ENCODE assay signal across 11 cellular contexts in genomic region chr6:162621246-162621645, GRCh38.
DNase-seq lines count a peak whose midpoint lies in the region; ATAC-seq and TF ChIP-seq lines count a peak whose summit lies in the region.
"Had no signal": no experiment of that assay in that cellular context is flagged by ENCODE, and none has a peak within 500 bp of the region (broad histone marks: within the 10 kb centered on the region; RNA-seq: fewer than 3 reads in every experiment).

No MANE protein-coding gene starts in this region.

- intact Hi-C loops in mammary epithelial cell (cut with micrococcal nuclease) (no loop called here), lower leg skin (cut with DNase I; ENCODE audit: low total_unique reads) (no loop called here)
- intact Hi-C loops in CD4-positive, alpha-beta memory T cell (cut with micrococcal nuclease) = no loop called here

- peaks cover 0 to 6% (median 0%) of the 10 kb centered on the region in 8 donors for H3K9me3 Mint-ChIP-seq in CD4-positive, alpha-beta memory T cell
- H3K9me3 Mint-ChIP-seq: activated naive CD4-positive, alpha-beta T cell treated with anti-CD3 and anti-CD28 coated beads, Interleukin-2, amount 50 U/mL, for 24 hours had no signal

- no peak for TF ChIP-seq CTCF in mammary epithelial cell (conservative IDR thresholded peaks at IDR 0.05 in 1 of 2, IDR thresholded peaks at IDR 0.05 in 1 of 2; ENCODE audit: extremely low read depth in 1 of 2, insufficient read depth in 1 of 2, low read depth in 1 of 2, low read length in 2 of 2)
- no peak for TF ChIP-seq CTCF in parathyroid adenoma (IDR thresholded peaks at IDR 0.05)
- no peak for TF ChIP-seq CTCF in lower leg skin (IDR thresholded peaks at IDR 0.05)

- peaks cover 10% of the 10 kb centered on the region for H3K9me3 ChIP-seq in mammary epithelial cell (replicated peaks; ENCODE audit: insufficient read depth, low read length)
- H3K9me3 ChIP-seq in parathyroid adenoma (ENCODE audit: control insufficient read depth, low read length) = no peaks in the 10 kb centered on the region
- no peaks in the 10 kb centered on the region for H3K9me3 ChIP-seq in CD4-positive, alpha-beta memory T cell (ENCODE audit: control insufficient read depth in 1 of 2, low read length in 2 of 2)

- POLR2A ChIA-PET in CD4-positive, alpha-beta memory T cell (lab: Charles Lee; ENCODE audit: partially characterized antibody) = no interaction called here

- peaks cover 0 to 4% (median 2%) of the 10 kb centered on the region in 4 donors for H3K4me1 Mint-ChIP-seq in CD4-positive, alpha-beta memory T cell
- H3K4me1 Mint-ChIP-seq: activated naive CD4-positive, alpha-beta T cell treated with anti-CD3 and anti-CD28 coated beads, Interleukin-2, amount 50 U/mL, for 24 hours had no signal

- no peak for TF ChIP-seq POLR2A in lower leg skin (IDR thresholded peaks at IDR 0.05)

- H3K79me2 ChIP-seq in mammary epithelial cell (ENCODE audit: insufficient read depth, low read length) (no peaks in the 10 kb centered on the region), parathyroid adenoma (no peaks in the 10 kb centered on the region)

- CTCF ChIA-PET in mammary epithelial cell (lab: Charles Lee; ENCODE audit: low non-redundant PET) = no interaction called here
- CTCF ChIA-PET in CD4-positive, alpha-beta memory T cell (lab: Charles Lee; ENCODE audit: partially characterized antibody) = interaction anchor here (0.6 kb wide), 1 partner anchor 10 kb away, joined by 3 read pairs; no protein-coding TSS in a partner anchor

- H3K9ac ChIP-seq in mammary epithelial cell (ENCODE audit: insufficient read depth, low read length) = no peak overlapping the region
- no peak overlapping the region for H3K9ac ChIP-seq in parathyroid adenoma

- peaks cover 0 to 5% of the 10 kb centered on the region in 2 donors for H3K36me3 Mint-ChIP-seq in CD4-positive, alpha-beta memory T cell

- in situ Hi-C loops in mammary epithelial cell (cut with MboI; ENCODE audit: low sequenced_read_pairs in 2 of 2) = no loop called here

- no peak overlapping the region for H3K27ac Mint-ChIP-seq in CD4-positive, alpha-beta memory T cell
- H3K27ac Mint-ChIP-seq: activated naive CD4-positive, alpha-beta T cell treated with anti-CD3 and anti-CD28 coated beads, Interleukin-2, amount 50 U/mL, for 24 hours had no signal

- no peak for DNase-seq in activated CD4-positive, CD25-positive, alpha-beta regulatory T cell treated with anti-CD3 and anti-CD28 coated beads, Interleukin-2, amount 50 U/mL, for 72 hours
- DNase-seq in HT1080 (ENCODE audit: low read depth) (peak; percentile 79), mammary epithelial cell (peak; percentile 35), lower leg skin (ENCODE audit: low spot score in 2 of 2) (no peak)
- DNase-seq in CD4-positive, alpha-beta memory T cell = no peak
- DNase-seq: ACHN, NCI-H2171 had no signal

- H3K27me3 Mint-ChIP-seq in CD4-positive, alpha-beta memory T cell = no peaks in the 10 kb centered on the region
- H3K27me3 Mint-ChIP-seq: activated naive CD4-positive, alpha-beta T cell treated with anti-CD3 and anti-CD28 coated beads, Interleukin-2, amount 50 U/mL, for 24 hours had no signal

- no peak overlapping the region for H2AFZ ChIP-seq in mammary epithelial cell (ENCODE audit: low read depth, low read length)
- H2AFZ ChIP-seq in parathyroid adenoma = peak overlapping the region; percentile 31

- H3K4me3 ChIP-seq in mammary epithelial cell (replicated peaks in 1 of 3; ENCODE audit: insufficient read depth in 1 of 3, low read depth in 2 of 3, low read length in 3 of 3) = no peak overlapping the region
- no peak overlapping the region for H3K4me3 ChIP-seq in parathyroid adenoma (ENCODE audit: low read depth, low read length)
- H3K4me3 ChIP-seq in CD4-positive, alpha-beta memory T cell (ENCODE audit: low read length in 2 of 2) = no peak overlapping the region
- no peak overlapping the region for H3K4me3 ChIP-seq in lower leg skin (ENCODE audit: low read depth, poor library complexity, severe bottlenecking)

- no peaks in the 10 kb centered on the region for H3K4me1 ChIP-seq in mammary epithelial cell (ENCODE audit: insufficient read depth, low read length)
- peaks cover 6% of the 10 kb centered on the region for H3K4me1 ChIP-seq in parathyroid adenoma
- H3K4me1 ChIP-seq in CD4-positive, alpha-beta memory T cell (ENCODE audit: insufficient read depth, low read length) = no peaks in the 10 kb centered on the region

- 0% methylated on average over 4 of the region's 4 CpGs for WGBS in mammary epithelial cell (ENCODE audit: low coverage, missing lambda C conversion rate)
- WGBS in lower leg skin, 2 donors = 35 to 44% methylated on average over 4 of the region's 4 CpGs

- H3K27ac ChIP-seq in mammary epithelial cell (ENCODE audit: insufficient read depth, low read depth, low read length) (no peak overlapping the region), parathyroid adenoma (peak overlapping the region; percentile 17)
- H3K27ac ChIP-seq in CD4-positive, alpha-beta memory T cell (ENCODE audit: low read depth, low read length) = no peak overlapping the region

- H3K4me3 Mint-ChIP-seq in CD4-positive, alpha-beta memory T cell = no peak overlapping the region
- H3K4me3 Mint-ChIP-seq: activated naive CD4-positive, alpha-beta T cell treated with anti-CD3 and anti-CD28 coated beads, Interleukin-2, amount 50 U/mL, for 24 hours had no signal

- BruUV-seq in mammary epithelial cell (replicated peaks; lab: Mats Ljungman, UMichigan) = no TSS peak

- peak; percentile 33 to 41 for ATAC-seq in activated CD4-positive, CD25-positive, alpha-beta regulatory T cell treated with anti-CD3 and anti-CD28 coated beads, Interleukin-2, amount 50 U/mL, for 24 hours
- ATAC-seq in GM21825 (IDR thresholded peaks at IDR 0.05; ENCODE audit: unreplicated experiment) = no peak

- H4K20me1 ChIP-seq in mammary epithelial cell (ENCODE audit: insufficient read depth, low read length) = no peaks in the 10 kb centered on the region

- H3K4me2 ChIP-seq in mammary epithelial cell (ENCODE audit: insufficient read depth, low read depth, low read length) (no peak overlapping the region), parathyroid adenoma (ENCODE audit: low read length) (no peak overlapping the region)

- dilution Hi-C loops in mammary epithelial cell (cut with HindIII; ENCODE audit: low sequenced_read_pairs) = no loop called here

- H3K27me3 ChIP-seq in mammary epithelial cell (ENCODE audit: insufficient read depth, low read length) (no peaks in the 10 kb centered on the region), parathyroid adenoma (ENCODE audit: control insufficient read depth, insufficient read depth, low read length) (no peaks in the 10 kb centered on the region)
- no peaks in the 10 kb centered on the region for H3K27me3 ChIP-seq in CD4-positive, alpha-beta memory T cell (ENCODE audit: insufficient read depth, low read length)

- H3K36me3 ChIP-seq in mammary epithelial cell (ENCODE audit: insufficient read depth, low read length) (no peaks in the 10 kb centered on the region), parathyroid adenoma (ENCODE audit: control insufficient read depth, insufficient read depth, low read length) (no peaks in the 10 kb centered on the region)
- no peaks in the 10 kb centered on the region for H3K36me3 ChIP-seq in CD4-positive, alpha-beta memory T cell (ENCODE audit: insufficient read depth, low read length)

Comparison
In these comparisons a context has a peak if more than half of its experiments do, and no peak if none do; other contexts are left out.
1. DNase-seq: peak in HT1080 (single experiment) and mammary epithelial cell (single experiment); none in activated CD4-positive, CD25-positive, alpha-beta regulatory T cell treated with anti-CD3 and anti-CD28 coated beads, Interleukin-2, amount 50 U/mL, for 72 hours (single experiment), CD4-positive, alpha-beta memory T cell (0 of 5) and lower leg skin (0 of 2).